Comparison of ENCODE assay signal across 8 cellular contexts in genomic region chr7:131188367-131189339, GRCh38.
DNase-seq lines count a peak whose midpoint lies in the region; ATAC-seq, FAIRE-seq and TF ChIP-seq lines count a peak whose summit lies in the region.

No MANE protein-coding gene starts in this region.

- H3K27ac ChIP-seq in CD8-positive, alpha-beta T cell (ENCODE audit: low read depth, low read length): peak overlapping the region; percentile 6
- H3K27ac ChIP-seq in skeletal muscle tissue (ENCODE audit: low read depth, low read length) (peak overlapping the region; percentile 48), kidney (ENCODE audit: low read depth in 2 of 2, low read length in 2 of 2) (no peak overlapping the region)

- intact Hi-C loops in CD8-positive, alpha-beta T cell (cut with DNase I, micrococcal nuclease): loop anchor here (1.0 to 2.0 kb wide), 5 partner anchors 42 to 139 kb away; partner anchors contain the start of gene MKLN1 (in 1 of the 2)
- intact Hi-C loops in dendritic cell treated with granulocyte-macrophage colony-stimulating factor and Interleukin-4, amounts not matched to agents 40 ng/mL and 50 ng/mL, for 4 days (cut with micrococcal nuclease): no loop called here
- intact Hi-C loops in kidney (cut with DNase I): no loop called here

- H3K4me1 ChIP-seq in CD8-positive, alpha-beta T cell (ENCODE audit: insufficient read depth, low read length): peaks cover 18% of the 10 kb centered on the region
- H3K4me1 ChIP-seq in skeletal muscle tissue (ENCODE audit: control insufficient read depth in 3 of 3, insufficient read depth in 3 of 3, low read length in 3 of 3) (peaks cover 11 to 22% (median 12%) of the 10 kb centered on the region in 3 donors), kidney (ENCODE audit: control insufficient read depth in 1 of 2, insufficient read depth in 1 of 2, low read depth in 1 of 2, low read length in 2 of 2) (no peaks in the 10 kb centered on the region)

- no peak overlapping the region for H3K4me3 ChIP-seq in CD8-positive, alpha-beta T cell (ENCODE audit: low read depth, low read length)
- H3K4me3 ChIP-seq in Jurkat, Clone E6-1 (ENCODE audit: low read length): no peak overlapping the region
- no peak overlapping the region for H3K4me3 ChIP-seq in skeletal muscle tissue (ENCODE audit: low read length in 3 of 3)
- H3K4me3 ChIP-seq in kidney (ENCODE audit: low read length in 2 of 2): no peak overlapping the region

- peak; percentile 3 to 65 (median 40) for DNase-seq in CD8-positive, alpha-beta T cell
- DNase-seq in Jurkat, Clone E6-1 (ENCODE audit: low read depth, low spot score): peak; percentile 63
- DNase-seq in activated CD4-positive, alpha-beta T cell treated with anti-CD3 and anti-CD28 coated beads for 1 hour: peak; percentile 26
- DNase-seq in germinal center (ENCODE audit: low spot score): no peak
- no peak for DNase-seq in kidney

- POLR2A ChIA-PET in CD8-positive, alpha-beta T cell (lab: Charles Lee): interaction anchor here (0.8 kb wide), 1 partner anchor 83 kb away, joined by 3 read pairs; no protein-coding TSS in a partner anchor

- H3K36me3 ChIP-seq in CD8-positive, alpha-beta T cell (ENCODE audit: insufficient read depth, low read length): no peaks in the 10 kb centered on the region
- no peaks in the 10 kb centered on the region for H3K36me3 ChIP-seq in skeletal muscle tissue (ENCODE audit: control insufficient read depth in 3 of 3, insufficient read depth in 3 of 3, low read length in 3 of 3)
- H3K36me3 ChIP-seq in kidney (ENCODE audit: control insufficient read depth in 1 of 2, insufficient read depth in 2 of 2, low read length in 2 of 2): no peaks in the 10 kb centered on the region

- no peak overlapping the region for H3K4me3 Mint-ChIP-seq in CD8-positive, alpha-beta T cell
- H3K4me3 Mint-ChIP-seq in dendritic cell treated with granulocyte-macrophage colony-stimulating factor and Interleukin-4, amounts not matched to agents 40 ng/mL and 50 ng/mL, for 4 days: no peak overlapping the region

- peak overlapping the region; percentile 42 for H3K27ac Mint-ChIP-seq in CD8-positive, alpha-beta T cell
- peak overlapping the region; percentile 73 for H3K27ac Mint-ChIP-seq in dendritic cell treated with granulocyte-macrophage colony-stimulating factor and Interleukin-4, amounts not matched to agents 40 ng/mL and 50 ng/mL, for 4 days

- no peaks in the 10 kb centered on the region for H3K27me3 Mint-ChIP-seq in CD8-positive, alpha-beta T cell (ENCODE audit: low read depth)
- peaks cover 26% of the 10 kb centered on the region for H3K27me3 Mint-ChIP-seq in dendritic cell treated with granulocyte-macrophage colony-stimulating factor and Interleukin-4, amounts not matched to agents 40 ng/mL and 50 ng/mL, for 4 days

- CTCF ChIA-PET in CD8-positive, alpha-beta T cell (lab: Charles Lee): interaction anchor here (0.6 to 1.7 kb wide), 4 partner anchors 16 to 292 kb away, joined by 3 to 4 read pairs (median 4); no protein-coding TSS in a partner anchor

- H3K9me3 ChIP-seq in CD8-positive, alpha-beta T cell (ENCODE audit: low read length): no peaks in the 10 kb centered on the region
- H3K9me3 ChIP-seq in skeletal muscle tissue (ENCODE audit: control insufficient read depth in 3 of 3, low read length in 3 of 3): peaks cover 0 to 2% (median 0%) of the 10 kb centered on the region in 3 donors
- no peaks in the 10 kb centered on the region for H3K9me3 ChIP-seq in kidney (ENCODE audit: control insufficient read depth in 1 of 2, low read length in 2 of 2)

- H3K27me3 ChIP-seq in CD8-positive, alpha-beta T cell (ENCODE audit: insufficient read depth, low read length): no peaks in the 10 kb centered on the region
- no peaks in the 10 kb centered on the region for H3K27me3 ChIP-seq in skeletal muscle tissue (ENCODE audit: control insufficient read depth in 3 of 3, insufficient read depth in 3 of 3, low read length in 3 of 3)

- no peaks in the 10 kb centered on the region for H3K9me3 Mint-ChIP-seq in CD8-positive, alpha-beta T cell
- no peaks in the 10 kb centered on the region for H3K9me3 Mint-ChIP-seq in dendritic cell treated with granulocyte-macrophage colony-stimulating factor and Interleukin-4, amounts not matched to agents 40 ng/mL and 50 ng/mL, for 4 days

- H3K9ac ChIP-seq in skeletal muscle tissue (ENCODE audit: low read depth in 1 of 3, low read length in 3 of 3) (no peak overlapping the region), kidney (ENCODE audit: low read length in 2 of 2) (no peak overlapping the region)

- FAIRE-seq in kidney (lab: Jason Lieb, UNC): no peak

- H3K36me3 Mint-ChIP-seq in CD8-positive, alpha-beta T cell: no peaks in the 10 kb centered on the region
- no peaks in the 10 kb centered on the region for H3K36me3 Mint-ChIP-seq in dendritic cell treated with granulocyte-macrophage colony-stimulating factor and Interleukin-4, amounts not matched to agents 40 ng/mL and 50 ng/mL, for 4 days (ENCODE audit: low read depth)

- no peak for TF ChIP-seq CTCF in CD8-positive, alpha-beta T cell (IDR thresholded peaks at IDR 0.05)
- TF ChIP-seq CTCF in kidney (IDR thresholded peaks at IDR 0.05; ENCODE audit: borderline replicate concordance, extremely low read depth, insufficient read depth): no peak

- peak; percentile 88 for ATAC-seq in CD8-positive, alpha-beta T cell
- peak; percentile 75 for ATAC-seq in GM19467 (IDR thresholded peaks at IDR 0.05; ENCODE audit: unreplicated experiment)

- H3K4me1 Mint-ChIP-seq in CD8-positive, alpha-beta T cell (ENCODE audit: low read depth): peaks cover 22% of the 10 kb centered on the region
- H3K4me1 Mint-ChIP-seq in dendritic cell treated with granulocyte-macrophage colony-stimulating factor and Interleukin-4, amounts not matched to agents 40 ng/mL and 50 ng/mL, for 4 days (ENCODE audit: low read depth): peaks cover 23% of the 10 kb centered on the region

Comparison
In these comparisons a context has a peak if more than half of its experiments do, and no peak if none do; other contexts are left out.
1. DNase-seq: peak in CD8-positive, alpha-beta T cell (7 of 7), Jurkat, Clone E6-1 (single experiment) and activated CD4-positive, alpha-beta T cell treated with anti-CD3 and anti-CD28 coated beads for 1 hour (single experiment); none in germinal center (single experiment) and kidney (single experiment).
2. H3K27ac ChIP-seq: peak in CD8-positive, alpha-beta T cell (single experiment) and skeletal muscle tissue (single experiment); none in kidney (0 of 2).
3. intact Hi-C loops: an anchor here in CD8-positive, alpha-beta T cell (1.0 to 2.0 kb wide); none called in dendritic cell treated with granulocyte-macrophage colony-stimulating factor and Interleukin-4, amounts not matched to agents 40 ng/mL and 50 ng/mL, for 4 days and kidney.